Comparison of ENCODE assay signal across 23 cellular contexts in genomic region chr3:133758969-133759739, GRCh38. TPM values are rescaled to one million over a fixed set of nuclear protein-coding genes. Genes with fewer than 3 reads are reported as not detected.
"Had no signal": no experiment of that assay in that cellular context is flagged by ENCODE, and none has a peak within 500 bp of the region (broad histone marks: within the 10 kb centered on the region; RNA-seq: fewer than 3 reads in every experiment).

No MANE protein-coding gene starts in this region.

- H3K27ac ChIP-seq: HL-60, RWPE1 had no signal

- ATAC-seq: Panc1, PC-3, SK-N-SH treated with all-trans-retinoic acid at 6 μM for 48 hours had no signal

- DNase-seq: KBM-7, MV-4-11, NCI-H1048, NCI-H1105, NCI-H1417, NCI-H1436 treated with DMSO at 0.1 percent for 48 hours, NCI-H1694, NCI-H187 treated with DMSO at 0.1 percent for 48 hours, NCI-H2029 treated with DMSO at 0.1 percent for 48 hours, NCI-H2171, NCI-H446, NCI-H510A, NCI-H524 treated with DMSO at 0.1 percent for 48 hours, NCI-H69, NCI-H774, PC-3, SHP77, T-helper 1 cell had no signal

RNA-seq across cellular contexts. Expression of gene TF, which starts 13.0 kb away (rescaled TPM):
- total RNA-seq: LHCN-M2, PC-3 had no signal
